In the genomic region with DNA sequence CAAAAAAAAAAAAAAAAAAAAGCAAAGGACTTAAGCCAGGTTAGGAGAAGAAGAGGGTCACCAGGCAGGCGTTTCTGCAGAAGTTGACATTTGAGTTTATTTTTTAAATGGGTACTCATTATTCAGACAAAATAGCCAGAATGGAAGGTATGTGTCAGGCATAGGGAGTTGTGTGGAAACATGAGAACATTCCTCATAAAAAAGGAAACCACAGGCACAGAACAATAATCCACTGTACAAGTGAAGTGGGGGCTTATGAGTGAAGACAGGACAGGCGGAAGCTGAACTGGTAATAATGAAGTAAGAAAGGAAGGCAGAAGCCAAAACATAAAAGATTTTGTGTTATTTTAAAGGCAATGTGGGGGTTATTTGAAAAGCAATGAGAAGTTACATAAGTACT, we compare ENCODE assay signal across 19 cellular contexts.
"Had no signal": no experiment of that assay in that cellular context is flagged by ENCODE, and none has a peak within 500 bp of the region (broad histone marks: within the 10 kb centered on the region; RNA-seq: fewer than 3 reads in every experiment).

No MANE protein-coding gene starts in this region.

- ATAC-seq: activated T-cell treated with anti-CD3 and anti-CD28 coated beads, Interleukin-2, amount 50 U/mL, for 4 hours; esophagus mucosa; left ventricle myocardium superior; natural killer cell treated with Interleukin-12 subunit alpha and Interleukin-12 subunit beta and Interleukin-15 and Interleukin-18, amount 100 ng/mL, for 72 hours had no signal

- H3K27ac ChIP-seq: skin epidermis, transverse colon, WERI-Rb-1 had no signal

- DNase-seq: activated CD4-positive, alpha-beta memory T cell treated with anti-CD3 and anti-CD28 coated beads for 36 hours; activated effector memory CD4-positive, alpha-beta T cell treated with Interleukin-2 at 50 U/mL for 16 hours; activated T-cell treated with anti-CD3 and anti-CD28 coated beads, Interleukin-2, amount 50 U/mL, for 4 hours; amygdala; kidney glomerular epithelial cell; left ventricle myocardium superior; mesendoderm; posterior cingulate gyrus; retina; stimulated activated CD4-positive, alpha-beta T cell treated with anti-CD3 and anti-CD28 coated beads, Interleukin-4, amount 100 ng/mL, for 24 hours; stimulated activated naive CD4-positive, alpha-beta T cell; T-helper 1 cell; transverse colon; WERI-Rb-1 had no signal

- H3K36me3 ChIP-seq: transverse colon, WERI-Rb-1 had no signal

- FAIRE-seq: endometrium had no signal

- H3K36me3 Mint-ChIP-seq: natural killer cell treated with Interleukin-12 subunit alpha and Interleukin-12 subunit beta and Interleukin-15 and Interleukin-18, amount 100 ng/mL, for 72 hours had no signal

- H3K27me3 ChIP-seq: transverse colon had no signal

- H3K4me3 ChIP-seq: skin epidermis, transverse colon had no signal

- H3K27me3 Mint-ChIP-seq: activated CD4-positive, alpha-beta memory T cell treated with anti-CD3 and anti-CD28 coated beads for 36 hours; activated naive CD4-positive, alpha-beta T cell treated with anti-CD3 and anti-CD28 coated beads, Interleukin-2, amount 50 U/mL, for 24 hours; natural killer cell treated with Interleukin-12 subunit alpha and Interleukin-12 subunit beta and Interleukin-15 and Interleukin-18, amount 100 ng/mL, for 72 hours had no signal

- H3K4me3 Mint-ChIP-seq: activated CD4-positive, alpha-beta memory T cell treated with anti-CD3 and anti-CD28 coated beads for 36 hours; activated naive CD4-positive, alpha-beta T cell treated with anti-CD3 and anti-CD28 coated beads, Interleukin-2, amount 50 U/mL, for 24 hours; activated T-cell treated with anti-CD3 and anti-CD28 coated beads, Interleukin-2, amount 50 U/mL, for 4 hours; natural killer cell treated with Interleukin-12 subunit alpha and Interleukin-12 subunit beta and Interleukin-15 and Interleukin-18, amount 100 ng/mL, for 72 hours had no signal

- H3K4me1 Mint-ChIP-seq: activated naive CD4-positive, alpha-beta T cell treated with anti-CD3 and anti-CD28 coated beads, Interleukin-2, amount 50 U/mL, for 24 hours had no signal

- H3K9me3 Mint-ChIP-seq: activated CD4-positive, alpha-beta memory T cell treated with anti-CD3 and anti-CD28 coated beads for 36 hours; activated naive CD4-positive, alpha-beta T cell treated with anti-CD3 and anti-CD28 coated beads, Interleukin-2, amount 50 U/mL, for 24 hours; activated T-cell treated with anti-CD3 and anti-CD28 coated beads, Interleukin-2, amount 50 U/mL, for 4 hours; natural killer cell treated with Interleukin-12 subunit alpha and Interleukin-12 subunit beta and Interleukin-15 and Interleukin-18, amount 100 ng/mL, for 72 hours had no signal

- H3K9me3 ChIP-seq: transverse colon had no signal

- H3K27ac Mint-ChIP-seq: activated CD4-positive, alpha-beta memory T cell treated with anti-CD3 and anti-CD28 coated beads for 36 hours; activated naive CD4-positive, alpha-beta T cell treated with anti-CD3 and anti-CD28 coated beads, Interleukin-2, amount 50 U/mL, for 24 hours; natural killer cell treated with Interleukin-12 subunit alpha and Interleukin-12 subunit beta and Interleukin-15 and Interleukin-18, amount 100 ng/mL, for 72 hours had no signal
